ENCODE assay signal across 14 cellular contexts in genomic region chr17:376936-377863, GRCh38. TPM values are rescaled to one million over a fixed set of nuclear protein-coding genes. Genes with fewer than 3 reads are reported as not detected.
DNase-seq lines count a peak whose midpoint lies in the region; ATAC-seq and TF ChIP-seq lines count a peak whose summit lies in the region.
"Had no signal": no experiment of that assay in that cellular context is flagged by ENCODE, and none has a peak within 500 bp of the region (broad histone marks: within the 10 kb centered on the region; RNA-seq: fewer than 3 reads in every experiment).

No MANE protein-coding gene starts in this region.

- no peaks in the 10 kb centered on the region for H3K9me3 Mint-ChIP-seq in nephron
- H3K9me3 Mint-ChIP-seq in T-helper 2 cell treated with Interferon-gamma antibody and Interleukin-4, amounts not matched to agents 5 μg/mL and 100 μg/mL, for 36 hours: peaks cover 4% of the 10 kb centered on the region
- H3K9me3 Mint-ChIP-seq: activated B cell treated with CpG ODN at 0.5 μM for 24 hours had no signal

- H3K36me3 ChIP-seq in smooth muscle cell (ENCODE audit: low read depth): no peaks in the 10 kb centered on the region
- H3K36me3 ChIP-seq: brain microvascular endothelial cell, SJSA1, stomach had no signal

- ATAC-seq in activated CD4-positive, CD25-positive, alpha-beta regulatory T cell treated with anti-CD3 and anti-CD28 coated beads, Interleukin-2, amount 50 U/mL, for 24 hours: no peak

- H3K4me1 ChIP-seq in smooth muscle cell (ENCODE audit: low read depth): peaks cover 5% of the 10 kb centered on the region

- peak; percentile 41 for DNase-seq in G401 (ENCODE audit: low spot score)
- DNase-seq in NCI-H146 (lab: John Stamatoyannopoulos, UW): peak; percentile 25
- peak; percentile 8 to 35 for DNase-seq in dermis microvascular lymphatic vessel endothelial cell (ENCODE audit: low read depth in 2 of 2)
- DNase-seq in cerebellum (ENCODE audit: low spot score): no peak
- DNase-seq in T-helper 2 cell treated with Interferon-gamma antibody and Interleukin-4, amounts not matched to agents 5 μg/mL and 100 μg/mL, for 36 hours (ENCODE audit: low spot score): no peak
- DNase-seq in smooth muscle cell (lab: John Stamatoyannopoulos, UW; ENCODE audit: unreplicated experiment): no peak
- DNase-seq: activated B cell treated with CpG ODN at 0.5 μM for 24 hours, brain microvascular endothelial cell, COR-L47, kidney, stomach had no signal

- H3F3A ChIP-seq in smooth muscle cell (ENCODE audit: low read depth): peaks cover 1% of the 10 kb centered on the region

- H3K36me3 Mint-ChIP-seq in nephron (ENCODE audit: low read depth): peaks cover 3% of the 10 kb centered on the region
- H3K36me3 Mint-ChIP-seq in T-helper 2 cell treated with Interferon-gamma antibody and Interleukin-4, amounts not matched to agents 5 μg/mL and 100 μg/mL, for 36 hours (ENCODE audit: low read depth): peaks cover 3% of the 10 kb centered on the region

- H3K27ac ChIP-seq in smooth muscle cell (ENCODE audit: low read depth): no peak overlapping the region
- H3K27ac ChIP-seq: brain microvascular endothelial cell, SJSA1, stomach had no signal

- in situ Hi-C loops in G401 (cut with HindIII; ENCODE audit: low sequenced_read_pairs): no loop called here

- H3K4me2 ChIP-seq in smooth muscle cell: no peak overlapping the region

- 60% methylated on average over 14 of the region's 14 CpGs for WGBS in smooth muscle cell (ENCODE audit: low lambda C conversion rate)

- no peak overlapping the region for H3K4me3 ChIP-seq in smooth muscle cell
- H3K4me3 ChIP-seq: SJSA1, stomach had no signal

- H3K27ac Mint-ChIP-seq in nephron: peak overlapping the region; percentile 11 to 76 (median 70)
- no peak overlapping the region for H3K27ac Mint-ChIP-seq in T-helper 2 cell treated with Interferon-gamma antibody and Interleukin-4, amounts not matched to agents 5 μg/mL and 100 μg/mL, for 36 hours
- H3K27ac Mint-ChIP-seq: activated B cell treated with CpG ODN at 0.5 μM for 24 hours had no signal

- peaks cover 11% of the 10 kb centered on the region for H3K27me3 Mint-ChIP-seq in nephron (ENCODE audit: low read depth)
- H3K27me3 Mint-ChIP-seq in T-helper 2 cell treated with Interferon-gamma antibody and Interleukin-4, amounts not matched to agents 5 μg/mL and 100 μg/mL, for 36 hours (ENCODE audit: low read depth): peaks cover 3% of the 10 kb centered on the region
- H3K27me3 Mint-ChIP-seq: activated B cell treated with CpG ODN at 0.5 μM for 24 hours had no signal

- H3K27me3 ChIP-seq in smooth muscle cell (ENCODE audit: low read depth): no peaks in the 10 kb centered on the region
- H3K27me3 ChIP-seq: SJSA1, stomach had no signal

- H3K4me1 Mint-ChIP-seq in nephron: peaks cover 32% of the 10 kb centered on the region
- H3K4me1 Mint-ChIP-seq in T-helper 2 cell treated with Interferon-gamma antibody and Interleukin-4, amounts not matched to agents 5 μg/mL and 100 μg/mL, for 36 hours (ENCODE audit: low read depth): peaks cover 2% of the 10 kb centered on the region

- no peak overlapping the region for H2AFZ ChIP-seq in smooth muscle cell (ENCODE audit: low read depth)

- H3K9ac ChIP-seq in smooth muscle cell (ENCODE audit: low read depth): no peak overlapping the region

- peak overlapping the region in 1 of 3 experiments; percentile 23 for H3K4me3 Mint-ChIP-seq in nephron
- H3K4me3 Mint-ChIP-seq in T-helper 2 cell treated with Interferon-gamma antibody and Interleukin-4, amounts not matched to agents 5 μg/mL and 100 μg/mL, for 36 hours: no peak overlapping the region
- H3K4me3 Mint-ChIP-seq: activated B cell treated with CpG ODN at 0.5 μM for 24 hours had no signal

- H3K79me2 ChIP-seq in smooth muscle cell (ENCODE audit: low read depth): no peaks in the 10 kb centered on the region

- TF ChIP-seq CTCF in nephron (IDR thresholded peaks at IDR 0.05; ENCODE audit: unreplicated experiment in 3 of 3): no peak
- no peak for TF ChIP-seq CTCF in smooth muscle cell (IDR thresholded peaks at IDR 0.05; ENCODE audit: borderline replicate concordance, insufficient read depth, poor library complexity, severe bottlenecking)

- no peaks in the 10 kb centered on the region for H3K9me3 ChIP-seq in smooth muscle cell (replicated peaks; ENCODE audit: low read depth)
- H3K9me3 ChIP-seq: SJSA1, stomach had no signal

- H4K20me1 ChIP-seq in smooth muscle cell (ENCODE audit: low read depth): no peaks in the 10 kb centered on the region

RNA-seq across cellular contexts. Expression of gene RPH3AL, which starts 24.6 kb away (rescaled TPM):
- total RNA-seq in G401 (2014; rRNA removed; shearing (Covaris generic)): 6.9 and 17.8 TPM in 2 replicates
- 10.0 and 19.2 TPM in 2 replicates for total RNA-seq in dermis microvascular lymphatic vessel endothelial cell
- 4.3 TPM for total RNA-seq in cerebellum
- total RNA-seq in smooth muscle cell: 0.67 and 1.8 TPM in 2 replicates
- 1.3 and 3.3 TPM in 2 replicates for polyA plus RNA-seq in smooth muscle cell

Comparison
In these comparisons a context has a peak if more than half of its experiments do, and no peak if none do; other contexts are left out.
1. DNase-seq: peak in G401 (single experiment), NCI-H146 (single experiment) and dermis microvascular lymphatic vessel endothelial cell (2 of 2); none in cerebellum (single experiment), T-helper 2 cell treated with Interferon-gamma antibody and Interleukin-4, amounts not matched to agents 5 μg/mL and 100 μg/mL, for 36 hours (single experiment) and smooth muscle cell (single experiment).